Comparison of ENCODE assay signal across 16 cellular contexts in genomic region chr9:109939698-109940342, GRCh38.
DNase-seq lines count a peak whose midpoint lies in the region; ATAC-seq and TF ChIP-seq lines count a peak whose summit lies in the region.
"Had no signal": no experiment of that assay in that cellular context is flagged by ENCODE, and none has a peak within 500 bp of the region (broad histone marks: within the 10 kb centered on the region; RNA-seq: fewer than 3 reads in every experiment).

No MANE protein-coding gene starts in this region.

- DNase-seq in NCI-H2171 treated with DMSO at 0.1 percent for 48 hours (lab: John Stamatoyannopoulos, UW) (peak; percentile 13), NCI-H2171 (lab: John Stamatoyannopoulos, UW) (no peak), fibroblast of gingiva (ENCODE audit: low read depth) (peak; percentile 43), right lobe of liver (peak in 1 of 3 donors; percentile 54), DMS53 (lab: John Stamatoyannopoulos, UW) (no peak), breast epithelium (ENCODE audit: low spot score in 2 of 2) (no peak), caudate nucleus (lab: John Stamatoyannopoulos, UW) (no peak)
- DNase-seq: CD8-positive, alpha-beta T cell; COR-L47; DMS153; DND-41; H9; KG1 had no signal

- H3K27ac ChIP-seq in right lobe of liver: peak overlapping the region in 2 of 3 donors; percentile 67 to 78
- no peak overlapping the region for H3K27ac ChIP-seq in breast epithelium
- H3K27ac ChIP-seq in caudate nucleus (ENCODE audit: low read depth, low read length): no peak overlapping the region
- H3K27ac ChIP-seq: 22Rv1 had no signal

- intact Hi-C loops in right lobe of liver (cut with DNase I) (no loop called here), breast epithelium (cut with DNase I; ENCODE audit: low total_unique reads) (no loop called here)

- no peaks in the 10 kb centered on the region for H3K9me3 ChIP-seq in right lobe of liver
- H3K9me3 ChIP-seq in breast epithelium: no peaks in the 10 kb centered on the region

- TF ChIP-seq CTCF in right lobe of liver (IDR thresholded peaks at IDR 0.05) (no peak), breast epithelium (IDR thresholded peaks at IDR 0.05) (no peak)

- H3K4me3 ChIP-seq in right lobe of liver (no peak overlapping the region), breast epithelium (no peak overlapping the region)
- H3K4me3 ChIP-seq: GM23338 had no signal

- H3K4me1 ChIP-seq in right lobe of liver (peaks cover 0 to 22% (median 9%) of the 10 kb centered on the region in 4 donors), breast epithelium (no peaks in the 10 kb centered on the region)

- H3K27me3 ChIP-seq in right lobe of liver: no peaks in the 10 kb centered on the region
- H3K27me3 ChIP-seq in breast epithelium: no peaks in the 10 kb centered on the region

- H3K36me3 ChIP-seq in right lobe of liver: no peaks in the 10 kb centered on the region
- H3K36me3 ChIP-seq in breast epithelium: no peaks in the 10 kb centered on the region

- ATAC-seq in right lobe of liver (peak; percentile 70 to 87 (median 80)), HG03439 (IDR thresholded peaks at IDR 0.05; ENCODE audit: unreplicated experiment) (no peak)
- ATAC-seq: CD8-positive, alpha-beta T cell; GM23338 had no signal

- TF ChIP-seq POLR2A in right lobe of liver (IDR thresholded peaks at IDR 0.05) (no peak), breast epithelium (IDR thresholded peaks at IDR 0.05) (no peak)

Comparison
In these comparisons a context has a peak if more than half of its experiments do, and no peak if none do; other contexts are left out.
1. DNase-seq: peak in NCI-H2171 treated with DMSO at 0.1 percent for 48 hours (single experiment) and fibroblast of gingiva (single experiment); none in NCI-H2171 (single experiment), DMS53 (single experiment), breast epithelium (0 of 2) and caudate nucleus (0 of 61).
2. H3K27ac ChIP-seq: peak in right lobe of liver (2 of 3); none in breast epithelium (0 of 2) and caudate nucleus (single experiment).